8 cellular contexts compared by ENCODE assay signal in the genomic region with DNA sequence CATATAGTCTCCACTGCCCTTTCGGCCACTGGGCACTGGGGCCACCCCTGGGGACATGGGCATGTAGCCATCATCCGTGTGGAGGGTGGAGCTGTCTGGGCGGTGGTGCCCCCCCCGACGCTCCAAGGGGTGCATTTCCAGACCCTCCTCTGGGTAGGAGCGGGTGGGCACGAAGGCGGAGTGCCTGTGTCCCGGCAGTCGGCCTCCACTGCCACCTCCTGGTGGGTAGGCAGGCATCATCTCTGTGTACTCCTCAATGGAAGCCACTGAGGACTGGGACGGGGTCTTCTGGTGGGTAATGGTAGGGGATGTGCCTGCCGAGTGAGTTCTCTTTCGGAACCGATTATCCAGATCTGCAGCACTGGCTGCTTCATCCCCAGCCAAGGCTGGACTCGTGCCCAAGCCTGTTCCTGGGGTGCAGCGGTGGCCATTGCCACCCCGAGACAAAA. TPM values are rescaled to one million over a fixed set of nuclear protein-coding genes. Genes with fewer than 3 reads are reported as not detected.
A peak's percentile ranks its signal among the peaks of the same experiment; 100 is the strongest.
DNase-seq lines count a peak whose midpoint lies in the region; ATAC-seq, FAIRE-seq and TF ChIP-seq lines count a peak whose summit lies in the region.

No MANE protein-coding gene starts in this region.

- no peaks in the 10 kb centered on the region for H3K27me3 ChIP-seq in smooth muscle cell (ENCODE audit: low read depth)

- peaks cover 22% of the 10 kb centered on the region for H3K4me1 Mint-ChIP-seq in T-helper 17 cell
- peaks cover 40% of the 10 kb centered on the region for H3K4me1 Mint-ChIP-seq in glutamatergic neuron (ENCODE audit: low read depth, unreplicated experiment)

- no peak overlapping the region for H3K27ac Mint-ChIP-seq in T-helper 17 cell
- H3K27ac Mint-ChIP-seq in glutamatergic neuron (ENCODE audit: unreplicated experiment) = no peak overlapping the region

- no peak overlapping the region for H2AFZ ChIP-seq in smooth muscle cell (ENCODE audit: low read depth)

- no peak for FAIRE-seq in GM12891 (lab: Jason Lieb, UNC)

- TF ChIP-seq CTCF in GM13976 (IDR thresholded peaks at IDR 0.05; ENCODE audit: borderline replicate concordance, control extremely low read depth, extremely low read depth, insufficient read depth, missing control alignments) (peak; percentile 18), glutamatergic neuron (IDR thresholded peaks at IDR 0.05; ENCODE audit: partially characterized antibody, unreplicated experiment) (peak; percentile 23), smooth muscle cell (IDR thresholded peaks at IDR 0.05; ENCODE audit: borderline replicate concordance, insufficient read depth, poor library complexity, severe bottlenecking) (peak; percentile 23)

- peaks cover 34% of the 10 kb centered on the region for H3K4me1 ChIP-seq in smooth muscle cell (ENCODE audit: low read depth)

- H3K4me2 ChIP-seq in smooth muscle cell = peak overlapping the region; percentile 90

- ATAC-seq in T-helper 17 cell = no peak

- H3K27me3 Mint-ChIP-seq in T-helper 17 cell (peaks cover 4% of the 10 kb centered on the region), glutamatergic neuron (ENCODE audit: unreplicated experiment) (peaks cover 10% of the 10 kb centered on the region)

- H4K20me1 ChIP-seq in smooth muscle cell (ENCODE audit: low read depth) = peaks cover 38% of the 10 kb centered on the region

- H3K4me3 ChIP-seq in smooth muscle cell = peak overlapping the region; percentile 97

- H3K9me3 Mint-ChIP-seq in glutamatergic neuron (ENCODE audit: unreplicated experiment) = peaks cover 6% of the 10 kb centered on the region

- H3K36me3 Mint-ChIP-seq in T-helper 17 cell (ENCODE audit: low read depth) (no peaks in the 10 kb centered on the region), glutamatergic neuron (ENCODE audit: unreplicated experiment) (no peaks in the 10 kb centered on the region)

- in situ Hi-C loops in GM13976 (cut with MboI; ENCODE audit: low sequenced_read_pairs, unreplicated experiment) = no loop called here
- in situ Hi-C loops in KBM-7 (cut with MboI; ENCODE audit: low pct_unique_long_range_greater_than_20kb, low sequenced_read_pairs) = no loop called here

- H3F3A ChIP-seq in smooth muscle cell (ENCODE audit: low read depth) = no peaks in the 10 kb centered on the region

- peak; percentile 57 for DNase-seq in GM13976 (ENCODE audit: low spot score)
- no peak for DNase-seq in T-helper 17 cell
- DNase-seq in glutamatergic neuron = peak; percentile 34
- DNase-seq in smooth muscle cell (lab: John Stamatoyannopoulos, UW; ENCODE audit: unreplicated experiment) = no peak
- DNase-seq in NCI-H345 (lab: John Stamatoyannopoulos, UW) = no peak
- DNase-seq in KBM-7 = no peak
- no peak for DNase-seq in GM12891 (ENCODE audit: insufficient read length, low spot score)
- no peak for DNase-seq in NCI-H128 (lab: John Stamatoyannopoulos, UW; ENCODE audit: unreplicated experiment)

- H3K27ac ChIP-seq in smooth muscle cell (ENCODE audit: low read depth) = no peak overlapping the region

- 87% methylated on average over 17 of the region's 17 CpGs for WGBS in smooth muscle cell (ENCODE audit: low lambda C conversion rate)

- no peak overlapping the region for H3K9ac ChIP-seq in smooth muscle cell (ENCODE audit: low read depth)

- H3K4me3 Mint-ChIP-seq in T-helper 17 cell (peak overlapping the region; percentile 63), glutamatergic neuron (ENCODE audit: unreplicated experiment) (no peak overlapping the region)

- no peaks in the 10 kb centered on the region for H3K36me3 ChIP-seq in smooth muscle cell (ENCODE audit: low read depth)

- TF ChIP-seq POLR2A in GM12891 (IDR thresholded peaks at IDR 0.05; ENCODE audit: low read depth, low read length) = no peak

- peaks cover 74% of the 10 kb centered on the region for H3K79me2 ChIP-seq in smooth muscle cell (ENCODE audit: low read depth)

- H3K9me3 ChIP-seq in T-helper 17 cell (ENCODE audit: control insufficient read depth, low read length, poor library complexity, severe bottlenecking) = no peaks in the 10 kb centered on the region
- H3K9me3 ChIP-seq in smooth muscle cell (replicated peaks; ENCODE audit: low read depth) = no peaks in the 10 kb centered on the region

TF ChIP-seq in GM12891, 5 proteins besides CTCF, POLR2A, EP300 and RAD21:
- TF ChIP-seq TAF1 (IDR thresholded peaks at IDR 0.05; ENCODE audit: low read depth, low read length) (no peak), POLR2AphosphoS5 (IDR thresholded peaks at IDR 0.05; ENCODE audit: low read depth, low read length) (no peak), SPI1 (IDR thresholded peaks at IDR 0.05; ENCODE audit: low read depth, low read length) (no peak), PAX5 (IDR thresholded peaks at IDR 0.05; ENCODE audit: insufficient read depth, low read length, severe bottlenecking) (no peak), POU2F2 (IDR thresholded peaks at IDR 0.05; ENCODE audit: low read depth, low read length) (no peak)

RNA-seq across cellular contexts. Expression of a gene that starts 2.8 kb away (rescaled TPM):
- 1 to 10 TPM in 1 of 2 donors, under 1 TPM in 1; 0.90 to 6.2 TPM for total RNA-seq in T-helper 17 cell
- total RNA-seq in glutamatergic neuron (ENCODE audit: unreplicated experiment) = 8.1 TPM
- total RNA-seq in smooth muscle cell = 14.3 and 14.6 TPM in 2 replicates
- 8.6 and 9.4 TPM in 2 replicates for polyA plus RNA-seq in smooth muscle cell
- 0.05 TPM for polyA plus RNA-seq in GM12891 (2012; ENCODE audit: low read depth, missing spikeins)

RNA-seq across cellular contexts. Expression of a gene that starts 39.0 kb away (rescaled TPM):
- total RNA-seq in T-helper 17 cell (10 to 100 TPM; 41.5 to 42.0 TPM), glutamatergic neuron (ENCODE audit: unreplicated experiment) (29.9 TPM), smooth muscle cell (20.7 and 28.3 TPM in 2 replicates)
- 11.3 and 12.8 TPM in 2 replicates for polyA plus RNA-seq in smooth muscle cell
- 10.2 TPM for polyA plus RNA-seq in GM12891 (2012; ENCODE audit: low read depth, missing spikeins)

Comparison
In these comparisons a context has a peak if more than half of its experiments do, and no peak if none do; other contexts are left out.
1. DNase-seq: peak in GM13976 (single experiment) and glutamatergic neuron (single experiment); none in T-helper 17 cell (0 of 3), smooth muscle cell (single experiment), NCI-H345 (single experiment), KBM-7 (single experiment), GM12891 (single experiment) and NCI-H128 (single experiment).
2. Peak in every context shown above with its lines, with median percentiles within 50 percentile points of each other: CTCF ChIP-seq.